ENCODE assay signal across 9 cellular contexts in the genomic region with DNA sequence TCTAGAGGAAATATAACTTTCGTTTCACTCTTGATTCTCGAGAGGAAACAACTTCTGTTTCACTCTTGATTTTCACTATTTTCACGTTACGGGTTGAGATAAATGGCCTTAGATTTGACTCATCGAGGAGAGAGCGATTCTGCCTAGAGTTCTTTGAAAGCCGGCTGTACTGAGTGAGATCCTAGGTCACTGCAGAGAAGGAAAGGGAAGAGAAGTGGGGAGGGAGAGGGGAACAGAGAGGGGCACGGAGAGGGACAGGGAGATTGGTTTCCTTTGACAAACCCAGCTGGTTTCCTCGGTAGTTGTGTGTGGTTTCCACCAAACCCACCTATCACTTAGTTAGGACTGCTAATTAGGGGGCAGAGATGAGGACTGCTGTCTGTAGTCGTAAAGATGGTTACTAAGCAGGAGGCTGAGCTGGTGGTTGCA. TPM values are rescaled to one million over a fixed set of nuclear protein-coding genes. Genes with fewer than 3 reads are reported as not detected.
DNase-seq lines count a peak whose midpoint lies in the region; ATAC-seq and TF ChIP-seq lines count a peak whose summit lies in the region.
"Had no signal": no experiment of that assay in that cellular context is flagged by ENCODE, and none has a peak within 500 bp of the region (broad histone marks: within the 10 kb centered on the region; RNA-seq: fewer than 3 reads in every experiment).

No MANE protein-coding gene starts in this region.

- no peaks in the 10 kb centered on the region for H3K27me3 Mint-ChIP-seq in activated CD4-positive, alpha-beta T cell treated with anti-CD3 and anti-CD28 coated beads, Interleukin-2, amount 10 ng/mL, durations not matched to agents 7 days and 5 days
- no peaks in the 10 kb centered on the region for H3K27me3 Mint-ChIP-seq in type B pancreatic cell

- H3K36me3 ChIP-seq in HEK293 (ENCODE audit: control insufficient read depth in 2 of 2, insufficient read depth in 1 of 2, low read length in 2 of 2) (no peaks in the 10 kb centered on the region), Panc1 (ENCODE audit: control insufficient read depth, insufficient read depth, low read length) (no peaks in the 10 kb centered on the region)
- H3K36me3 ChIP-seq: Peyer's patch had no signal

- no peak for DNase-seq in activated CD4-positive, alpha-beta T cell treated with anti-CD3 and anti-CD28 coated beads, Interleukin-2, amount 10 ng/mL, durations not matched to agents 7 days and 5 days
- DNase-seq in activated CD4-positive, alpha-beta T cell treated with anti-CD3 and anti-CD28 coated beads, Interleukin-2, amount 50 U/mL, for 1 hour = no peak
- DNase-seq in Panc1 (ENCODE audit: low read depth, low spot score) (no peak), foreskin melanocyte (no peak), type B pancreatic cell (ENCODE audit: extremely low spot score, unreplicated experiment) (no peak)
- DNase-seq in stimulated activated effector memory CD8-positive, alpha-beta T cell treated with anti-CD3 and anti-CD28 coated beads, Interleukin-12 subunit alpha, Interleukin-12 subunit beta, amount 100 ng/mL, for 72 hours (ENCODE audit: low spot score in 2 of 2) = peak in 1 of 2 donors; percentile 62
- no peak for DNase-seq in activated effector memory CD4-positive, alpha-beta T cell treated with anti-CD3 and anti-CD28 coated beads, Interleukin-2, amount 50 U/mL, for 16 hours
- DNase-seq: Peyer's patch had no signal

- no peaks in the 10 kb centered on the region for H3K9me3 ChIP-seq in HEK293 (ENCODE audit: control insufficient read depth, insufficient read depth, low read depth, low read length)
- no peaks in the 10 kb centered on the region for H3K9me3 ChIP-seq in Panc1 (ENCODE audit: control insufficient read depth, insufficient read depth, low read depth, low read length)
- H3K9me3 ChIP-seq: Peyer's patch had no signal

- CTCF ChIA-PET in activated CD4-positive, alpha-beta T cell treated with anti-CD3 and anti-CD28 coated beads, Interleukin-2, amount 10 ng/mL, durations not matched to agents 7 days and 5 days (lab: Charles Lee) = interaction anchor here (0.5 to 1.0 kb wide), 3 partner anchors 12 to 332 kb away, joined by 3 to 5 read pairs (median 3); no protein-coding TSS in a partner anchor
- CTCF ChIA-PET in HEK293 (lab: Yijun Ruan, JAX) = interaction anchor here (0.5 kb wide), 1 partner anchor 110 kb away, joined by 4 read pairs; no protein-coding TSS in a partner anchor
- CTCF ChIA-PET in Panc1 (lab: Charles Lee) = no interaction called here

- H3K4me3 ChIP-seq in HEK293 (ENCODE audit: low read depth, low read length) = no peak overlapping the region
- no peak overlapping the region for H3K4me3 ChIP-seq in Panc1 (ENCODE audit: low read depth in 2 of 2, low read length in 2 of 2)
- H3K4me3 ChIP-seq: Peyer's patch had no signal

- H3K4me3 Mint-ChIP-seq in activated CD4-positive, alpha-beta T cell treated with anti-CD3 and anti-CD28 coated beads, Interleukin-2, amount 10 ng/mL, durations not matched to agents 7 days and 5 days = peak overlapping the region; percentile 65
- peak overlapping the region; percentile 41 for H3K4me3 Mint-ChIP-seq in stimulated activated effector memory CD8-positive, alpha-beta T cell treated with anti-CD3 and anti-CD28 coated beads, Interleukin-12 subunit alpha, Interleukin-12 subunit beta, amount 100 ng/mL, for 72 hours
- no peak overlapping the region for H3K4me3 Mint-ChIP-seq in type B pancreatic cell

- intact Hi-C loops in Panc1 (cut with micrococcal nuclease; ENCODE audit: unreplicated experiment) = no loop called here

- in situ Hi-C loops in Panc1 (cut with HindIII; ENCODE audit: low pct_unique_long_range_greater_than_20kb, low sequenced_read_pairs) = no loop called here

- H3K27ac ChIP-seq in HEK293 (ENCODE audit: extremely low read depth, low read depth, low read length) (no peak overlapping the region), Panc1 (ENCODE audit: low read length) (peak overlapping the region; percentile 40; the same call in 1 of the 2 replicates)
- H3K27ac ChIP-seq: Peyer's patch had no signal

- peak overlapping the region; percentile 91 for H3K27ac Mint-ChIP-seq in activated CD4-positive, alpha-beta T cell treated with anti-CD3 and anti-CD28 coated beads, Interleukin-2, amount 10 ng/mL, durations not matched to agents 7 days and 5 days
- H3K27ac Mint-ChIP-seq in stimulated activated effector memory CD8-positive, alpha-beta T cell treated with anti-CD3 and anti-CD28 coated beads, Interleukin-12 subunit alpha, Interleukin-12 subunit beta, amount 100 ng/mL, for 72 hours = peak overlapping the region; percentile 3
- H3K27ac Mint-ChIP-seq in type B pancreatic cell = no peak overlapping the region

- POLR2A ChIA-PET in activated CD4-positive, alpha-beta T cell treated with anti-CD3 and anti-CD28 coated beads, Interleukin-2, amount 10 ng/mL, durations not matched to agents 7 days and 5 days (lab: Charles Lee) = no interaction called here
- POLR2A ChIA-PET in HEK293 (lab: Yijun Ruan, JAX) = no interaction called here
- POLR2A ChIA-PET in Panc1 (lab: Charles Lee) = no interaction called here

- BruUV-seq in Panc1 (replicated peaks; lab: Mats Ljungman, UMichigan) = no TSS peak

- TF ChIP-seq CTCF in HEK293 (tag by site-specific recombination; IDR thresholded peaks at IDR 0.05) (no peak), Panc1 (IDR thresholded peaks at IDR 0.05) (no peak), type B pancreatic cell (conservative IDR thresholded peaks at IDR 0.05) (no peak)

- no peaks in the 10 kb centered on the region for H3K36me3 Mint-ChIP-seq in activated CD4-positive, alpha-beta T cell treated with anti-CD3 and anti-CD28 coated beads, Interleukin-2, amount 10 ng/mL, durations not matched to agents 7 days and 5 days (ENCODE audit: low read depth)
- no peaks in the 10 kb centered on the region for H3K36me3 Mint-ChIP-seq in stimulated activated effector memory CD8-positive, alpha-beta T cell treated with anti-CD3 and anti-CD28 coated beads, Interleukin-12 subunit alpha, Interleukin-12 subunit beta, amount 100 ng/mL, for 72 hours
- no peaks in the 10 kb centered on the region for H3K36me3 Mint-ChIP-seq in type B pancreatic cell

- H3K4me1 ChIP-seq in HEK293 (ENCODE audit: control insufficient read depth, insufficient read depth, low read length) (no peaks in the 10 kb centered on the region), Panc1 (ENCODE audit: control insufficient read depth, insufficient read depth, low read length) (peaks cover 3% of the 10 kb centered on the region; the same call in 1 of the 2 replicates)
- H3K4me1 ChIP-seq: Peyer's patch had no signal

- H3K4me1 Mint-ChIP-seq in activated CD4-positive, alpha-beta T cell treated with anti-CD3 and anti-CD28 coated beads, Interleukin-2, amount 10 ng/mL, durations not matched to agents 7 days and 5 days = peaks cover 29% of the 10 kb centered on the region
- peaks cover 40% of the 10 kb centered on the region for H3K4me1 Mint-ChIP-seq in stimulated activated effector memory CD8-positive, alpha-beta T cell treated with anti-CD3 and anti-CD28 coated beads, Interleukin-12 subunit alpha, Interleukin-12 subunit beta, amount 100 ng/mL, for 72 hours
- H3K4me1 Mint-ChIP-seq in type B pancreatic cell (ENCODE audit: unreplicated experiment) = peaks cover 20% of the 10 kb centered on the region

- no peak for ATAC-seq in Panc1
- ATAC-seq in stimulated activated effector memory CD8-positive, alpha-beta T cell treated with anti-CD3 and anti-CD28 coated beads, Interleukin-12 subunit alpha, Interleukin-12 subunit beta, amount 100 ng/mL, for 72 hours = peak; percentile 72

- H3K27me3 ChIP-seq in Panc1 (ENCODE audit: control insufficient read depth, insufficient read depth, low read length) = no peaks in the 10 kb centered on the region
- H3K27me3 ChIP-seq: Peyer's patch had no signal

- H3K9me3 Mint-ChIP-seq in activated CD4-positive, alpha-beta T cell treated with anti-CD3 and anti-CD28 coated beads, Interleukin-2, amount 10 ng/mL, durations not matched to agents 7 days and 5 days = no peaks in the 10 kb centered on the region
- H3K9me3 Mint-ChIP-seq in stimulated activated effector memory CD8-positive, alpha-beta T cell treated with anti-CD3 and anti-CD28 coated beads, Interleukin-12 subunit alpha, Interleukin-12 subunit beta, amount 100 ng/mL, for 72 hours = no peaks in the 10 kb centered on the region
- no peaks in the 10 kb centered on the region for H3K9me3 Mint-ChIP-seq in type B pancreatic cell

TF ChIP-seq in HEK293, 187 proteins besides CTCF, POLR2A, EP300 and RAD21:
- TF ChIP-seq GLI2 (tag by site-specific recombination; IDR thresholded peaks at IDR 0.05; ENCODE audit: borderline replicate concordance, low read depth) (no peak), PRDM1 (tag by site-specific recombination; IDR thresholded peaks at IDR 0.05) (peak; percentile 92)

RNA-seq across cellular contexts. Expression of a gene that starts 21.6 kb away (rescaled TPM):
- total RNA-seq in activated CD4-positive, alpha-beta T cell treated with anti-CD3 and anti-CD28 coated beads, Interleukin-2, amount 10 ng/mL, durations not matched to agents 7 days and 5 days = 1 to 10 TPM; 5.0 to 5.8 TPM
- total RNA-seq in Panc1 (2021; ENCODE audit: unreplicated experiment) (25.3 TPM), type B pancreatic cell (ENCODE audit: low replicate concordance) (16.0 and 24.6 TPM in 2 replicates)
- 31.1 TPM for polyA plus RNA-seq in Panc1 (2012; ENCODE audit: insufficient read length)

RNA-seq across cellular contexts. Expression of a gene that starts 55.8 kb away (rescaled TPM):
- under 1 TPM in 1 of 2 experiments, not detected in 1; 0.08 TPM for total RNA-seq in activated CD4-positive, alpha-beta T cell treated with anti-CD3 and anti-CD28 coated beads, Interleukin-2, amount 10 ng/mL, durations not matched to agents 7 days and 5 days
- 89.3 TPM for total RNA-seq in Panc1 (2021; ENCODE audit: unreplicated experiment)
- polyA plus RNA-seq in Panc1 (2012; ENCODE audit: insufficient read length) = 83.4 TPM
- 12.4 and 65.6 TPM in 2 replicates for total RNA-seq in type B pancreatic cell (ENCODE audit: low replicate concordance)

Comparison
In these comparisons a context has a peak if more than half of its experiments do, and no peak if none do; other contexts are left out.
1. RNA of a gene that starts 55.8 kb away (total RNA-seq): 89.3 TPM in Panc1 (single experiment) and 12.4 to 65.6 TPM in type B pancreatic cell; 0.08 TPM in activated CD4-positive, alpha-beta T cell treated with anti-CD3 and anti-CD28 coated beads, Interleukin-2, amount 10 ng/mL, durations not matched to agents 7 days and 5 days; every median in the first group is over 10 times any median in the second.